In genomic region chr3:187321766-187322165, GRCh38 we compare ENCODE assay signal across 19 cellular contexts. TPM values are rescaled to one million over a fixed set of nuclear protein-coding genes. Genes with fewer than 3 reads are reported as not detected.
DNase-seq lines count a peak whose midpoint lies in the region; ATAC-seq and TF ChIP-seq lines count a peak whose summit lies in the region.
"Had no signal": no experiment of that assay in that cellular context is flagged by ENCODE, and none has a peak within 500 bp of the region (broad histone marks: within the 10 kb centered on the region; RNA-seq: fewer than 3 reads in every experiment).

No MANE protein-coding gene starts in this region.

- POLR2A ChIA-PET in activated CD8-positive, alpha-beta T cell treated with anti-CD3 and anti-CD28 coated beads, Interleukin-2, amount 10 ng/mL, durations not matched to agents 7 days and 5 days (lab: Charles Lee) = no interaction called here
- POLR2A ChIA-PET in activated CD8-positive, alpha-beta T cell treated with anti-CD3 and anti-CD28 coated beads for 36 hours (lab: Charles Lee) = no interaction called here
- POLR2A ChIA-PET in Caco-2 (lab: Charles Lee) = no interaction called here

- H3K4me3 Mint-ChIP-seq in activated CD8-positive, alpha-beta T cell treated with anti-CD3 and anti-CD28 coated beads, Interleukin-2, amount 10 ng/mL, durations not matched to agents 7 days and 5 days = no peak overlapping the region
- H3K4me3 Mint-ChIP-seq in activated CD8-positive, alpha-beta T cell treated with anti-CD3 and anti-CD28 coated beads for 36 hours = no peak overlapping the region
- H3K4me3 Mint-ChIP-seq in Caco-2 (ENCODE audit: unreplicated experiment) (no peak overlapping the region), T-helper 17 cell (no peak overlapping the region), progenitor cell of endocrine pancreas (ENCODE audit: low read depth) (no peak overlapping the region)
- H3K4me3 Mint-ChIP-seq: CD8-positive, alpha-beta T cell; IgD-negative memory B cell had no signal

- no peaks in the 10 kb centered on the region for H3K9me3 Mint-ChIP-seq in activated CD8-positive, alpha-beta T cell treated with anti-CD3 and anti-CD28 coated beads, Interleukin-2, amount 10 ng/mL, durations not matched to agents 7 days and 5 days (ENCODE audit: insufficient read depth)
- H3K9me3 Mint-ChIP-seq in activated CD8-positive, alpha-beta T cell treated with anti-CD3 and anti-CD28 coated beads for 36 hours = no peaks in the 10 kb centered on the region
- H3K9me3 Mint-ChIP-seq in Caco-2 (ENCODE audit: unreplicated experiment) (no peaks in the 10 kb centered on the region), progenitor cell of endocrine pancreas (ENCODE audit: low read depth) (no peaks in the 10 kb centered on the region)
- H3K9me3 Mint-ChIP-seq: CD8-positive, alpha-beta T cell; IgD-negative memory B cell had no signal

- H3K27ac Mint-ChIP-seq in activated CD8-positive, alpha-beta T cell treated with anti-CD3 and anti-CD28 coated beads, Interleukin-2, amount 10 ng/mL, durations not matched to agents 7 days and 5 days = peak overlapping the region; percentile 7
- no peak overlapping the region for H3K27ac Mint-ChIP-seq in activated CD8-positive, alpha-beta T cell treated with anti-CD3 and anti-CD28 coated beads for 36 hours
- peak overlapping the region; percentile 63 for H3K27ac Mint-ChIP-seq in Caco-2 (ENCODE audit: unreplicated experiment)
- H3K27ac Mint-ChIP-seq in T-helper 17 cell = peak overlapping the region; percentile 37
- peak overlapping the region; percentile 33 for H3K27ac Mint-ChIP-seq in progenitor cell of endocrine pancreas
- H3K27ac Mint-ChIP-seq: CD8-positive, alpha-beta T cell; IgD-negative memory B cell had no signal

- no peak for TF ChIP-seq CTCF in activated CD8-positive, alpha-beta T cell treated with anti-CD3 and anti-CD28 coated beads for 36 hours (IDR thresholded peaks at IDR 0.05)
- no peak for TF ChIP-seq CTCF in Caco-2 (IDR thresholded peaks at IDR 0.05; ENCODE audit: insufficient read depth in 1 of 2, low read depth in 1 of 2, low read length in 1 of 2, severe bottlenecking in 1 of 2, unreplicated experiment in 1 of 2)
- TF ChIP-seq CTCF in progenitor cell of endocrine pancreas (IDR thresholded peaks at IDR 0.05; ENCODE audit: unreplicated experiment) = no peak

- H3K9me3 ChIP-seq in Caco-2 (0 out of 2 replicates have a peak, but pooled peaks cover 3% of the 10 kb centered on the region), T-helper 17 cell (ENCODE audit: control insufficient read depth, low read length, poor library complexity, severe bottlenecking) (no peaks in the 10 kb centered on the region)
- H3K9me3 ChIP-seq: BLaER1 treated with 17β-estradiol and CSF1 and Interleukin-3, amounts not matched to agents 10 nM and 100 nM; HAP-1 had no signal

- DNase-seq in activated CD8-positive, alpha-beta T cell treated with anti-CD3 and anti-CD28 coated beads, Interleukin-2, amount 10 ng/mL, durations not matched to agents 7 days and 5 days = no peak
- DNase-seq in activated CD8-positive, alpha-beta T cell treated with anti-CD3 and anti-CD28 coated beads for 36 hours = no peak
- DNase-seq in Caco-2 (no peak), T-helper 17 cell (no peak), progenitor cell of endocrine pancreas (ENCODE audit: low spot score, unreplicated experiment) (no peak), DMS 273 treated with DMSO at 0.1 percent for 48 hours (lab: John Stamatoyannopoulos, UW) (no peak), T-helper 9 cell (no peak)
- DNase-seq: 8988T; CD8-positive, alpha-beta T cell; DMS153; DMS79 had no signal

- no peaks in the 10 kb centered on the region for H3K36me3 ChIP-seq in Caco-2 (ENCODE audit: control insufficient read depth, insufficient read depth, low read length)
- H3K36me3 ChIP-seq: BLaER1 treated with 17β-estradiol and CSF1 and Interleukin-3, amounts not matched to agents 10 nM and 100 nM; HAP-1 had no signal

- H3K36me3 Mint-ChIP-seq in activated CD8-positive, alpha-beta T cell treated with anti-CD3 and anti-CD28 coated beads, Interleukin-2, amount 10 ng/mL, durations not matched to agents 7 days and 5 days (ENCODE audit: low read depth) = no peaks in the 10 kb centered on the region
- no peaks in the 10 kb centered on the region for H3K36me3 Mint-ChIP-seq in activated CD8-positive, alpha-beta T cell treated with anti-CD3 and anti-CD28 coated beads for 36 hours (ENCODE audit: low read depth)
- H3K36me3 Mint-ChIP-seq in Caco-2 (ENCODE audit: insufficient read depth, unreplicated experiment) (no peaks in the 10 kb centered on the region), T-helper 17 cell (ENCODE audit: low read depth) (peaks cover 3% of the 10 kb centered on the region), progenitor cell of endocrine pancreas (ENCODE audit: insufficient read depth) (no peaks in the 10 kb centered on the region)
- H3K36me3 Mint-ChIP-seq: CD8-positive, alpha-beta T cell; IgD-negative memory B cell had no signal

- no peak for ATAC-seq in activated CD8-positive, alpha-beta T cell treated with anti-CD3 and anti-CD28 coated beads, Interleukin-2, amount 10 ng/mL, durations not matched to agents 7 days and 5 days
- ATAC-seq in activated CD8-positive, alpha-beta T cell treated with anti-CD3 and anti-CD28 coated beads for 36 hours = no peak
- ATAC-seq in T-helper 17 cell (no peak), GM18858 (IDR thresholded peaks at IDR 0.05; ENCODE audit: unreplicated experiment) (no peak)
- ATAC-seq: CD8-positive, alpha-beta T cell; GM12878; HepG2 had no signal

- BruUV-seq in Caco-2 (replicated peaks; lab: Mats Ljungman, UMichigan) = no TSS peak

- H3K27me3 Mint-ChIP-seq in activated CD8-positive, alpha-beta T cell treated with anti-CD3 and anti-CD28 coated beads, Interleukin-2, amount 10 ng/mL, durations not matched to agents 7 days and 5 days (ENCODE audit: low read depth) = peaks cover 15% of the 10 kb centered on the region
- H3K27me3 Mint-ChIP-seq in activated CD8-positive, alpha-beta T cell treated with anti-CD3 and anti-CD28 coated beads for 36 hours = peaks cover 24% of the 10 kb centered on the region
- H3K27me3 Mint-ChIP-seq in Caco-2 (ENCODE audit: insufficient read depth, unreplicated experiment) = peaks cover 6% of the 10 kb centered on the region
- peaks cover 43% of the 10 kb centered on the region for H3K27me3 Mint-ChIP-seq in T-helper 17 cell
- peaks cover 15% of the 10 kb centered on the region for H3K27me3 Mint-ChIP-seq in progenitor cell of endocrine pancreas

- intact Hi-C loops in activated CD8-positive, alpha-beta T cell treated with anti-CD3 and anti-CD28 coated beads for 36 hours (cut with micrococcal nuclease) = no loop called here
- intact Hi-C loops in Caco-2 (cut with micrococcal nuclease; ENCODE audit: unreplicated experiment) = no loop called here

- H3K4me1 Mint-ChIP-seq in activated CD8-positive, alpha-beta T cell treated with anti-CD3 and anti-CD28 coated beads, Interleukin-2, amount 10 ng/mL, durations not matched to agents 7 days and 5 days (ENCODE audit: low read depth) = peaks cover 11% of the 10 kb centered on the region
- H3K4me1 Mint-ChIP-seq in activated CD8-positive, alpha-beta T cell treated with anti-CD3 and anti-CD28 coated beads for 36 hours (ENCODE audit: low read depth) = peaks cover 6% of the 10 kb centered on the region
- H3K4me1 Mint-ChIP-seq in Caco-2 (ENCODE audit: low read depth, unreplicated experiment) (no peaks in the 10 kb centered on the region), T-helper 17 cell (peaks cover 17% of the 10 kb centered on the region), progenitor cell of endocrine pancreas (ENCODE audit: low read depth) (peaks cover 9% of the 10 kb centered on the region)

- CTCF ChIA-PET in activated CD8-positive, alpha-beta T cell treated with anti-CD3 and anti-CD28 coated beads, Interleukin-2, amount 10 ng/mL, durations not matched to agents 7 days and 5 days (lab: Charles Lee) = interaction anchor here (0.9 to 9.3 kb wide), 6 partner anchors 46 to 394 kb away, joined by 3 to 397 read pairs (median 25); partner anchors contain the start of genes RTP4 and SST
- CTCF ChIA-PET in activated CD8-positive, alpha-beta T cell treated with anti-CD3 and anti-CD28 coated beads for 36 hours (lab: Charles Lee) = interaction anchor here (0.9 to 11.9 kb wide), 6 partner anchors 10 to 393 kb away, joined by 3 to 372 read pairs (median 28); no protein-coding TSS in a partner anchor
- CTCF ChIA-PET in Caco-2 (lab: Charles Lee) = interaction anchor here (0.9 to 1.3 kb wide), 3 partner anchors 246 to 393 kb away, joined by 3 to 5 read pairs (median 4); no protein-coding TSS in a partner anchor

- H3K4me3 ChIP-seq in Caco-2 (ENCODE audit: low read depth, low read length) = no peak overlapping the region
- H3K4me3 ChIP-seq: BLaER1 treated with 17β-estradiol and CSF1 and Interleukin-3, amounts not matched to agents 10 nM and 100 nM; GM12878; HAP-1 had no signal

- H3K27me3 ChIP-seq in Caco-2 (replicated peaks; ENCODE audit: control insufficient read depth, insufficient read depth, low read length) = no peaks in the 10 kb centered on the region
- H3K27me3 ChIP-seq: BLaER1 treated with 17β-estradiol and CSF1 and Interleukin-3, amounts not matched to agents 10 nM and 100 nM had no signal

- peaks cover 27% of the 10 kb centered on the region for H3K4me1 ChIP-seq in Caco-2

RNA-seq across cellular contexts. Expression of gene MASP1, which starts 30.2 kb away (rescaled TPM):
- total RNA-seq in activated CD8-positive, alpha-beta T cell treated with anti-CD3 and anti-CD28 coated beads, Interleukin-2, amount 10 ng/mL, durations not matched to agents 7 days and 5 days = not detected
- total RNA-seq in activated CD8-positive, alpha-beta T cell treated with anti-CD3 and anti-CD28 coated beads for 36 hours = not detected
- total RNA-seq in Caco-2 (2022) = not detected in 2 replicates
- under 1 TPM in 1 of 2 donors, not detected in 1; 0.44 TPM for total RNA-seq in T-helper 17 cell
- total RNA-seq in progenitor cell of endocrine pancreas = 0.60 and 1.6 TPM in 2 replicates
- total RNA-seq: A673; CD8-positive, alpha-beta T cell; Daoy had no signal

RNA-seq across cellular contexts. Expression of gene RTP4, which starts 46.4 kb away (rescaled TPM):
- total RNA-seq in activated CD8-positive, alpha-beta T cell treated with anti-CD3 and anti-CD28 coated beads, Interleukin-2, amount 10 ng/mL, durations not matched to agents 7 days and 5 days = 10 to 100 TPM; 12.9 to 14.8 TPM
- total RNA-seq in activated CD8-positive, alpha-beta T cell treated with anti-CD3 and anti-CD28 coated beads for 36 hours = 1 to 10 TPM; 3.4 to 3.6 TPM
- not detected in 2 replicates for total RNA-seq in Caco-2 (2022)
- total RNA-seq in T-helper 17 cell = 1 to 10 TPM; 1.7 to 2.4 TPM
- not detected in 2 replicates for total RNA-seq in progenitor cell of endocrine pancreas
- total RNA-seq: A673 had no signal
